ENCODE assay signal across 2 cellular contexts in genomic region chr3:112653881-112654300, GRCh38.
TF ChIP-seq lines count a peak whose summit lies in the region.

No MANE protein-coding gene starts in this region.

TF ChIP-seq in IMR-90, 13 proteins besides CTCF, POLR2A, EP300 and RAD21 (continued from another document):
- peak; percentile 71 for TF ChIP-seq MAZ (IDR thresholded peaks at IDR 0.05; ENCODE audit: borderline replicate concordance, low read depth, low read length)
- TF ChIP-seq BHLHE40 (IDR thresholded peaks at IDR 0.05; ENCODE audit: low read depth, low read length) = peak; percentile 95
- TF ChIP-seq ELK1 (IDR thresholded peaks at IDR 0.05; ENCODE audit: borderline replicate concordance, low read depth, low read length) = no peak
- peak; percentile 71 for TF ChIP-seq RCOR1 (IDR thresholded peaks at IDR 0.05; ENCODE audit: insufficient replicate concordance, low read length)
- TF ChIP-seq CHD1 (IDR thresholded peaks at IDR 0.05; ENCODE audit: low read depth, low read length) = peak; percentile 80; the same call in 1 of the 2 replicates
- no peak for TF ChIP-seq RFX5 (IDR thresholded peaks at IDR 0.05; ENCODE audit: low read depth, low read length)
- TF ChIP-seq MAFK (IDR thresholded peaks at IDR 0.05; ENCODE audit: low read depth, low read length) = peak; percentile 19; the same call in 1 of the 2 replicates
- TF ChIP-seq NFE2L2 (IDR thresholded peaks at IDR 0.05; ENCODE audit: low read depth, low read length) = no peak; the same call in 1 of the 2 replicates
- no peak for TF ChIP-seq MXI1 (IDR thresholded peaks at IDR 0.05; ENCODE audit: borderline replicate concordance, low read depth, low read length)
- no peak for TF ChIP-seq USF2 (IDR thresholded peaks at IDR 0.05; ENCODE audit: low read depth, low read length)
- TF ChIP-seq CEBPB (IDR thresholded peaks at IDR 0.05; ENCODE audit: low read depth, low read length) = 0 out of 2 replicates have a peak, but pooled peaks have one; percentile 20
- TF ChIP-seq SMC3 (IDR thresholded peaks at IDR 0.05; ENCODE audit: low read depth, low read length) = no peak; the same call in 1 of the 2 replicates
TF ChIP-seq in IMR-90: peak in this region for 7.

TF ChIP-seq in GM23338, 12 proteins besides CTCF, POLR2A, EP300 and RAD21:
- TF ChIP-seq ZNF331 (CRISPR knock-in tag; IDR thresholded peaks at IDR 0.05; ENCODE audit: low read depth) = no peak
- TF ChIP-seq REST (IDR thresholded peaks at IDR 0.05; ENCODE audit: unreplicated experiment) = no peak
- TF ChIP-seq CREB1 (CRISPR knock-in tag; IDR thresholded peaks at IDR 0.05; ENCODE audit: low read depth) = no peak
- no peak for TF ChIP-seq EZH2phosphoT487 (IDR thresholded peaks at IDR 0.05; ENCODE audit: unreplicated experiment)
- TF ChIP-seq POLR2AphosphoS5 (IDR thresholded peaks at IDR 0.05; ENCODE audit: low read depth) = no peak
- no peak for TF ChIP-seq JUNB (IDR thresholded peaks at IDR 0.05; ENCODE audit: unreplicated experiment)
- TF ChIP-seq ZNF462 (CRISPR knock-in tag; IDR thresholded peaks at IDR 0.05) = no peak
- no peak for TF ChIP-seq ETS1 (IDR thresholded peaks at IDR 0.05)
- no peak for TF ChIP-seq STAT1 (IDR thresholded peaks at IDR 0.05; ENCODE audit: unreplicated experiment)
- no peak for TF ChIP-seq EZH2 (IDR thresholded peaks at IDR 0.05; ENCODE audit: low read depth, unreplicated experiment)
- TF ChIP-seq ZNF114 (CRISPR knock-in tag; IDR thresholded peaks at IDR 0.05) = no peak
- TF ChIP-seq NANOG (IDR thresholded peaks at IDR 0.05; ENCODE audit: borderline replicate concordance) = no peak
